1 cellular context compared by ENCODE assay signal in genomic region chr5:37840036-37840909, GRCh38.
TF ChIP-seq lines count a peak whose summit lies in the region.

TSS of gene GDNF (minus strand) at chr5:37840041. CDS start at chr5:37834796, 5,245 bp downstream.

TF ChIP-seq in HepG2, 621 proteins besides CTCF, POLR2A, EP300 and RAD21 (continued from another document):
- TF ChIP-seq, protein P1, sequence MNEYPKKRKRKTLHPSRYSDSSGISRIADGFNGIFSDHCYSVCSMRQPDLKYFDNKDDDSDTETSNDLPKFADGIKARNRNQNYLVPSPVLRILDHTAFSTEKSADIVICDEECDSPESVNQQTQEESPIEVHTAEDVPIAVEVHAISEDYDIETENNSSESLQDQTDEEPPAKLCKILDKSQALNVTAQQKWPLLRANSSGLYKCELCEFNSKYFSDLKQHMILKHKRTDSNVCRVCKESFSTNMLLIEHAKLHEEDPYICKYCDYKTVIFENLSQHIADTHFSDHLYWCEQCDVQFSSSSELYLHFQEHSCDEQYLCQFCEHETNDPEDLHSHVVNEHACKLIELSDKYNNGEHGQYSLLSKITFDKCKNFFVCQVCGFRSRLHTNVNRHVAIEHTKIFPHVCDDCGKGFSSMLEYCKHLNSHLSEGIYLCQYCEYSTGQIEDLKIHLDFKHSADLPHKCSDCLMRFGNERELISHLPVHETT (CRISPR knock-in tag; conservative IDR thresholded peaks at IDR 0.05) = no peak
- TF ChIP-seq GTF2F1 (IDR thresholded peaks at IDR 0.05; ENCODE audit: low read length) (no peak), ZNF678 (CRISPR knock-in tag; IDR thresholded peaks at IDR 0.05) (0 out of 2 replicates have a peak, but pooled peaks have one; percentile 46), THAP7 (CRISPR knock-in tag; IDR thresholded peaks at IDR 0.05) (no peak), ZIK1 (CRISPR knock-in tag; IDR thresholded peaks at IDR 0.05; ENCODE audit: borderline replicate concordance, low read depth) (no peak), ZNF878 (CRISPR knock-in tag; IDR thresholded peaks at IDR 0.05) (0 out of 2 replicates have a peak, but pooled peaks have one; percentile 24), KDM2A (CRISPR knock-in tag; IDR thresholded peaks at IDR 0.05; ENCODE audit: borderline replicate concordance, low read depth) (peak; percentile 83), ZNF788 (CRISPR knock-in tag; IDR thresholded peaks at IDR 0.05; ENCODE audit: borderline replicate concordance) (no peak), ZNF264 (CRISPR knock-in tag; IDR thresholded peaks at IDR 0.05) (no peak), HMG20A (CRISPR knock-in tag; IDR thresholded peaks at IDR 0.05; ENCODE audit: borderline replicate concordance) (no peak), MAX (IDR thresholded peaks at IDR 0.05) (peak; percentile 70), MEF2D (CRISPR knock-in tag; IDR thresholded peaks at IDR 0.05) (no peak), BORCS8-MEF2B (CRISPR knock-in tag; IDR thresholded peaks at IDR 0.05) (0 out of 2 replicates have a peak, but pooled peaks have one; percentile 42), ZNF75D (CRISPR knock-in tag; IDR thresholded peaks at IDR 0.05; ENCODE audit: borderline replicate concordance) (no peak; the same call in 1 of the 2 replicates), MATR3 (CRISPR knock-in tag; IDR thresholded peaks at IDR 0.05) (no peak), FOXJ3 (CRISPR knock-in tag; IDR thresholded peaks at IDR 0.05; ENCODE audit: borderline replicate concordance) (no peak), ZMYM3 (CRISPR knock-in tag; IDR thresholded peaks at IDR 0.05) (no peak), RARG (CRISPR knock-in tag; IDR thresholded peaks at IDR 0.05; ENCODE audit: low read depth) (no peak), HINFP (CRISPR knock-in tag; IDR thresholded peaks at IDR 0.05; ENCODE audit: low read depth) (no peak), HNF1A (IDR thresholded peaks at IDR 0.05; ENCODE audit: low read depth) (no peak), HNF1A (CRISPR knock-in tag; IDR thresholded peaks at IDR 0.05; ENCODE audit: borderline replicate concordance) (no peak), ATF5 (CRISPR knock-in tag; IDR thresholded peaks at IDR 0.05; ENCODE audit: low read depth) (no peak), ZNF703 (CRISPR knock-in tag; IDR thresholded peaks at IDR 0.05; ENCODE audit: borderline replicate concordance) (no peak), ZNF562 (CRISPR knock-in tag; IDR thresholded peaks at IDR 0.05; ENCODE audit: borderline replicate concordance) (no peak), ZNF331 (CRISPR knock-in tag; IDR thresholded peaks at IDR 0.05) (peak; percentile 21), RNF2 (conservative IDR thresholded peaks at IDR 0.05; ENCODE audit: low read depth) (peak; percentile 57; the same call in 1 of the 2 replicates), CREM (IDR thresholded peaks at IDR 0.05) (no peak), CREM (CRISPR knock-in tag; IDR thresholded peaks at IDR 0.05) (no peak), HOXD1 (CRISPR knock-in tag; IDR thresholded peaks at IDR 0.05) (peak; percentile 65; the same call in 1 of the 2 replicates), ZNF841 (CRISPR knock-in tag; IDR thresholded peaks at IDR 0.05; ENCODE audit: borderline replicate concordance) (no peak), FOXK2 (IDR thresholded peaks at IDR 0.05) (no peak), TOPORS (CRISPR knock-in tag; IDR thresholded peaks at IDR 0.05) (no peak), ZNF17 (CRISPR knock-in tag; IDR thresholded peaks at IDR 0.05) (no peak), SMARCC2 (IDR thresholded peaks at IDR 0.05) (no peak), NFE2L1 (CRISPR knock-in tag; IDR thresholded peaks at IDR 0.05; ENCODE audit: borderline replicate concordance) (no peak), NAIF1 (CRISPR knock-in tag; IDR thresholded peaks at IDR 0.05; ENCODE audit: borderline replicate concordance) (peak; percentile 41; the same call in 1 of the 2 replicates), KLF11 (CRISPR knock-in tag; IDR thresholded peaks at IDR 0.05) (no peak), ZMYM2 (CRISPR knock-in tag; IDR thresholded peaks at IDR 0.05) (no peak), HNF4A (CRISPR knock-in tag; IDR thresholded peaks at IDR 0.05) (peak; percentile 6; the same call in 1 of the 2 replicates), SATB2 (CRISPR knock-in tag; IDR thresholded peaks at IDR 0.05) (no peak), NKX3-1 (CRISPR knock-in tag; IDR thresholded peaks at IDR 0.05) (peak; percentile 77), KAT2B (IDR thresholded peaks at IDR 0.05; ENCODE audit: borderline replicate concordance, low read depth, low read length) (no peak), YEATS4 (CRISPR knock-in tag; IDR thresholded peaks at IDR 0.05; ENCODE audit: borderline replicate concordance) (no peak), IKZF5 (CRISPR knock-in tag; IDR thresholded peaks at IDR 0.05) (0 out of 2 replicates have a peak, but pooled peaks have one; percentile 32), NR2F6 (IDR thresholded peaks at IDR 0.05) (no peak), NR2F6 (CRISPR knock-in tag; IDR thresholded peaks at IDR 0.05) (no peak), NCOA2 (CRISPR knock-in tag; IDR thresholded peaks at IDR 0.05) (no peak), ZNF343 (CRISPR knock-in tag; IDR thresholded peaks at IDR 0.05) (no peak)
- TF ChIP-seq, protein P2, sequence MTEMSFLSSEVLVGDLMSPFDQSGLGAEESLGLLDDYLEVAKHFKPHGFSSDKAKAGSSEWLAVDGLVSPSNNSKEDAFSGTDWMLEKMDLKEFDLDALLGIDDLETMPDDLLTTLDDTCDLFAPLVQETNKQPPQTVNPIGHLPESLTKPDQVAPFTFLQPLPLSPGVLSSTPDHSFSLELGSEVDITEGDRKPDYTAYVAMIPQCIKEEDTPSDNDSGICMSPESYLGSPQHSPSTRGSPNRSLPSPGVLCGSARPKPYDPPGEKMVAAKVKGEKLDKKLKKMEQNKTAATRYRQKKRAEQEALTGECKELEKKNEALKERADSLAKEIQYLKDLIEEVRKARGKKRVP (CRISPR knock-in tag; IDR thresholded peaks at IDR 0.05) = no peak
- TF ChIP-seq, protein P3, sequence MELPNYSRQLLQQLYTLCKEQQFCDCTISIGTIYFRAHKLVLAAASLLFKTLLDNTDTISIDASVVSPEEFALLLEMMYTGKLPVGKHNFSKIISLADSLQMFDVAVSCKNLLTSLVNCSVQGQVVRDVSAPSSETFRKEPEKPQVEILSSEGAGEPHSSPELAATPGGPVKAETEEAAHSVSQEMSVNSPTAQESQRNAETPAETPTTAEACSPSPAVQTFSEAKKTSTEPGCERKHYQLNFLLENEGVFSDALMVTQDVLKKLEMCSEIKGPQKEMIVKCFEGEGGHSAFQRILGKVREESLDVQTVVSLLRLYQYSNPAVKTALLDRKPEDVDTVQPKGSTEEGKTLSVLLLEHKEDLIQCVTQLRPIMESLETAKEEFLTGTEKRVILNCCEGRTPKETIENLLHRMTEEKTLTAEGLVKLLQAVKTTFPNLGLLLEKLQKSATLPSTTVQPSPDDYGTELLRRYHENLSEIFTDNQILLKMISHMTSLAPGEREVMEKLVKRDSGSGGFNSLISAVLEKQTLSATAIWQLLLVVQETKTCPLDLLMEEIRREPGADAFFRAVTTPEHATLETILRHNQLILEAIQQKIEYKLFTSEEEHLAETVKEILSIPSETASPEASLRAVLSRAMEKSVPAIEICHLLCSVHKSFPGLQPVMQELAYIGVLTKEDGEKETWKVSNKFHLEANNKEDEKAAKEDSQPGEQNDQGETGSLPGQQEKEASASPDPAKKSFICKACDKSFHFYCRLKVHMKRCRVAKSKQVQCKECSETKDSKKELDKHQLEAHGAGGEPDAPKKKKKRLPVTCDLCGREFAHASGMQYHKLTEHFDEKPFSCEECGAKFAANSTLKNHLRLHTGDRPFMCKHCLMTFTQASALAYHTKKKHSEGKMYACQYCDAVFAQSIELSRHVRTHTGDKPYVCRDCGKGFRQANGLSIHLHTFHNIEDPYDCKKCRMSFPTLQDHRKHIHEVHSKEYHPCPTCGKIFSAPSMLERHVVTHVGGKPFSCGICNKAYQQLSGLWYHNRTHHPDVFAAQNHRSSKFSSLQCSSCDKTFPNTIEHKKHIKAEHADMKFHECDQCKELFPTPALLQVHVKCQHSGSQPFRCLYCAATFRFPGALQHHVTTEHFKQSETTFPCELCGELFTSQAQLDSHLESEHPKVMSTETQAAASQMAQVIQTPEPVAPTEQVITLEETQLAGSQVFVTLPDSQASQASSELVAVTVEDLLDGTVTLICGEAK (IDR thresholded peaks at IDR 0.05) = no peak
- TF ChIP-seq, protein P3 (CRISPR knock-in tag; IDR thresholded peaks at IDR 0.05) = no peak
